22 cellular contexts compared by ENCODE assay signal in the genomic region with DNA sequence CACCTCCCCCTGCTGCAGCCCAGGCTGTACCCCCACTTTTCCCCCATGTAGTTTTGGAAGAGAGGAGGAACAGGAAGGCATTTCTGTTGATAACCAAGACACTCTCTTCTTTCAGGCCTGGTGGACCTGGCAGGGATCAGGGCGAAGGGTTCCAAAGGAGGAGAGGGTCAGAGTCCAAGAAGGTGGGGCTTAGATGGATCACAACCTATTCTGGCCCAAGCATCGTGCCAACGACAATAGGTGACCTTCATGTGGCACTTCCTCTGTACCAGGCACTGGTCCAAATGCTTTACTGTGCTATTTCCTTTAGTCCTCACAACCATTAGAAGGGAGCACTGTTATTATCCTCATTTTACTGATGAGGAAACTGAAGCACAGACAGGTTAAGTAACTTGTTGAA.
"Had no signal": no experiment of that assay in that cellular context is flagged by ENCODE, and none has a peak within 500 bp of the region (broad histone marks: within the 10 kb centered on the region; RNA-seq: fewer than 3 reads in every experiment).

No MANE protein-coding gene starts in this region.

- DNase-seq: colonic mucosa; effector CD8-positive, alpha-beta T cell; endodermal cell; foreskin fibroblast; gastrocnemius medialis; head of caudate nucleus; kidney; left lung; mesenchymal stem cell; naive thymus-derived CD4-positive, alpha-beta T cell; spleen; stimulated activated naive B cell treated with anti-CD40 and anti-IgM and Interleukin-4, amounts not matched to agents 10 μg/mL and 1 μg/mL and 100 μg/mL, for 72 hours had no signal

- H2AFZ ChIP-seq: neural progenitor cell, parathyroid adenoma had no signal

- H3K9me3 ChIP-seq: colonic mucosa, gastrocnemius medialis, left lung, mucosa of descending colon, prostate gland, right atrium auricular region, spleen, thoracic aorta, tibial nerve had no signal

- H3K27me3 ChIP-seq: colonic mucosa, neural progenitor cell, right atrium auricular region had no signal

- H3K4me2 ChIP-seq: neural progenitor cell had no signal

- H3K79me2 ChIP-seq: parathyroid adenoma had no signal

- H3K4me1 ChIP-seq: colonic mucosa, gastrocnemius medialis, left lung, parathyroid adenoma, prostate gland, right atrium auricular region, tibial nerve had no signal

- H3K36me3 ChIP-seq: colonic mucosa, gastrocnemius medialis, left lung, neural progenitor cell, prostate gland, right atrium auricular region, spleen, thoracic aorta, tibial nerve had no signal

- H3K9ac ChIP-seq: neural progenitor cell, parathyroid adenoma had no signal

- H3K27ac ChIP-seq: colonic mucosa, epithelial cell of prostate, gastrocnemius medialis, left lung, neural progenitor cell, parathyroid adenoma, prostate gland, right atrium auricular region, spleen, thoracic aorta, tibial nerve had no signal

- ATAC-seq: esophagus mucosa; gastrocnemius medialis; left lung; mucosa of descending colon; naive thymus-derived CD4-positive, alpha-beta T cell; sciatic nerve; stimulated activated naive B cell treated with anti-CD40 and anti-IgM and Interleukin-4, amounts not matched to agents 10 μg/mL and 1 μg/mL and 100 μg/mL, for 72 hours had no signal

- H3K4me3 ChIP-seq: colonic mucosa, gastrocnemius medialis, left lung, mucosa of descending colon, neural progenitor cell, prostate gland, right atrium auricular region, spleen, thoracic aorta, tibial nerve had no signal
